1 cellular context compared by ENCODE assay signal in genomic region chr22:38032681-38033521, GRCh38.
A peak's percentile ranks its signal among the peaks of the same experiment; 100 is the strongest.
TF ChIP-seq lines count a peak whose summit lies in the region.

No MANE protein-coding gene starts in this region.

TF ChIP-seq in HEK293, 187 proteins besides CTCF, POLR2A, EP300 and RAD21 (continued from another document):
- 0 out of 2 replicates have a peak, but pooled peaks have one; percentile 19 for TF ChIP-seq REST (tag by site-specific recombination; IDR thresholded peaks at IDR 0.05)
- TF ChIP-seq ZNF362 (tag by site-specific recombination; IDR thresholded peaks at IDR 0.05): 0 out of 2 replicates have a peak, but pooled peaks have one; percentile 61
- TF ChIP-seq ZBTB1 (tag by site-specific recombination; IDR thresholded peaks at IDR 0.05): 0 out of 2 replicates have a peak, but pooled peaks have one; percentile 48
- peak; percentile 56 for TF ChIP-seq ZNF518A (tag by site-specific recombination; conservative IDR thresholded peaks at IDR 0.05; ENCODE audit: low read depth)
- TF ChIP-seq ZSCAN5A (tag by site-specific recombination; IDR thresholded peaks at IDR 0.05): peak; percentile 53; the same call in 1 of the 2 replicates
- TF ChIP-seq ZNF623 (tag by site-specific recombination; IDR thresholded peaks at IDR 0.05): peak; percentile 33
- peak; percentile 96 for TF ChIP-seq ZBTB21 (tag by site-specific recombination; IDR thresholded peaks at IDR 0.05)
- peak; percentile 100 for TF ChIP-seq GLIS1 (tag by site-specific recombination; IDR thresholded peaks at IDR 0.05)
- no peak for TF ChIP-seq ZNF449 (tag by site-specific recombination; IDR thresholded peaks at IDR 0.05)
- TF ChIP-seq ZNF621 (tag by site-specific recombination; IDR thresholded peaks at IDR 0.05): no peak
- TF ChIP-seq PATZ1 (tag by site-specific recombination; IDR thresholded peaks at IDR 0.05): peak; percentile 100
- no peak for TF ChIP-seq ZBTB6 (tag by site-specific recombination; IDR thresholded peaks at IDR 0.05)
- TF ChIP-seq ZNF280D (tag by site-specific recombination; IDR thresholded peaks at IDR 0.05): 0 out of 2 replicates have a peak, but pooled peaks have one; percentile 33
- TF ChIP-seq ZNF184 (tag by site-specific recombination; IDR thresholded peaks at IDR 0.05): peak; percentile 34; the same call in 1 of the 2 replicates
- no peak for TF ChIP-seq ZNF571 (tag by site-specific recombination; IDR thresholded peaks at IDR 0.05)
- peak; percentile 78; the same call in 1 of the 2 replicates for TF ChIP-seq KLF16 (tag by site-specific recombination; IDR thresholded peaks at IDR 0.05)
- 0 out of 2 replicates have a peak, but pooled peaks have one; percentile 52 for TF ChIP-seq ZBTB48 (tag by site-specific recombination; IDR thresholded peaks at IDR 0.05)
- TF ChIP-seq FEZF1 (tag by site-specific recombination; IDR thresholded peaks at IDR 0.05): 0 out of 2 replicates have a peak, but pooled peaks have one; percentile 15
- 0 out of 2 replicates have a peak, but pooled peaks have one; percentile 58 for TF ChIP-seq ZNF391 (tag by site-specific recombination; IDR thresholded peaks at IDR 0.05; ENCODE audit: borderline replicate concordance, low read depth)
- TF ChIP-seq ZNF350 (tag by site-specific recombination; IDR thresholded peaks at IDR 0.05): no peak
- TF ChIP-seq MZF1 (tag by site-specific recombination; IDR thresholded peaks at IDR 0.05; ENCODE audit: borderline replicate concordance): no peak
- TF ChIP-seq SP7 (tag by site-specific recombination; IDR thresholded peaks at IDR 0.05): peak; percentile 94
- no peak for TF ChIP-seq ZNF513 (tag by site-specific recombination; IDR thresholded peaks at IDR 0.05)
- TF ChIP-seq ZNF629 (tag by site-specific recombination; IDR thresholded peaks at IDR 0.05): peak; percentile 98
- peak; percentile 44; the same call in 1 of the 2 replicates for TF ChIP-seq OSR2 (tag by site-specific recombination; IDR thresholded peaks at IDR 0.05)
- peak; percentile 83 for TF ChIP-seq TCF7L2 (IDR thresholded peaks at IDR 0.05; ENCODE audit: borderline replicate concordance, low read depth, low read length)
- TF ChIP-seq ZNF658 (tag by site-specific recombination; IDR thresholded peaks at IDR 0.05): no peak
- no peak for TF ChIP-seq ZNF791 (tag by site-specific recombination; IDR thresholded peaks at IDR 0.05)
- peak; percentile 64 for TF ChIP-seq KLF8 (tag by site-specific recombination; IDR thresholded peaks at IDR 0.05)
- peak; percentile 96 for TF ChIP-seq ZNF324 (tag by site-specific recombination; IDR thresholded peaks at IDR 0.05)
- TF ChIP-seq ZIC2 (tag by site-specific recombination; IDR thresholded peaks at IDR 0.05): peak; percentile 100
- peak; percentile 79 for TF ChIP-seq YY2 (tag by site-specific recombination; IDR thresholded peaks at IDR 0.05)
- peak; percentile 88 for TF ChIP-seq BCL11A (tag by site-specific recombination; IDR thresholded peaks at IDR 0.05; ENCODE audit: low read depth)
